Comparison of ENCODE assay signal across 8 cellular contexts in the genomic region with DNA sequence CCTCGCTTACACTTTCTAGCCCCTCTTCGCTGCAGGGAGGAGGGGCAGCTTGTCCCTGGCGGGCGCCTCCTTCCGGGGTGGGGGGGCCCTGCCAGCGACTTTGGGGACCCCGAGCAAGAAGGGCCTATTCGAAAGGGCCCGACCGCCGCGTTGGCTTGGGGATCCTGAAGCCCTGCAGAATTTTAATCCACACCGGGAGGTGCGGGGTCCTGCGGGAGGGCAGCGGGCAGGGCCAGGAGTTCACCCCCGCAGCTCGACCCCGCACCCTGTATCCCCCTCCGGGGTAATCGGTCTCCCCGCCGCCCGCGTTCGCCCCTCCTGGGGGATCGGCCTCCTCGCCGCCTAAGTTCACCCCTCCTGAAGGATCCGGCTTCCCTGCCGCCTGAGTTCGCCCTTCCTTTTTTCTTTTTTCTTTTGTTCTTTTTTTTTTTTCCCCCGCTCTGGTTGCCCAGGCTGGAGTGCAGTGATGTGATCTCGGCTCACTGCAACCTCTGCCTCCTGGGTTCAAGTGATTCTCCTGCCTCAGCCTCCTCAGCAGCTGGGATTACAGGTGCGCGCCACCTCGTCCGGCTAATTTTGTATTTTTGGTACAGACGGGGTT. TPM values are rescaled to one million over a fixed set of nuclear protein-coding genes. Genes with fewer than 3 reads are reported as not detected.
DNase-seq lines count a peak whose midpoint lies in the region; ATAC-seq and TF ChIP-seq lines count a peak whose summit lies in the region.

No MANE protein-coding gene starts in this region.

- WGBS in liver, result 67% methylated on average over 39 of the region's 39 CpGs

- H3K36me3 ChIP-seq in adipocyte (ENCODE audit: control insufficient read depth, insufficient read depth, low read length, severe bottlenecking) (peaks cover 10% of the 10 kb centered on the region), liver (ENCODE audit: control insufficient read depth in 4 of 4, insufficient read depth in 3 of 4, low read depth in 1 of 4, low read length in 3 of 4) (peaks cover 0 to 10% (median 3%) of the 10 kb centered on the region in 4 donors), tibial artery (peaks cover 0 to 32% (median 13%) of the 10 kb centered on the region in 3 donors)

- ATAC-seq in HG02610 (IDR thresholded peaks at IDR 0.05; ENCODE audit: unreplicated experiment) (no peak), HG03571 (IDR thresholded peaks at IDR 0.05; ENCODE audit: unreplicated experiment) (no peak)

- no peak for TF ChIP-seq CTCF in liver (IDR thresholded peaks at IDR 0.05; ENCODE audit: low read depth, low read length, missing input control)
- no peak for TF ChIP-seq CTCF in tibial artery (IDR thresholded peaks at IDR 0.05)

- peak overlapping the region; percentile 96 for H3K27ac Mint-ChIP-seq in activated T-cell treated with anti-CD3 and anti-CD28 coated beads, Interleukin-2, amount 50 U/mL, for 24 hours

- H3K9ac ChIP-seq in adipocyte (ENCODE audit: low read length) (peak overlapping the region; percentile 92), liver (ENCODE audit: low read depth in 1 of 2, low read length in 2 of 2) (peak overlapping the region; percentile 25 to 71)

- intact Hi-C loops in tibial artery (cut with DNase I; ENCODE audit: low total_unique reads), result no loop called here

- H3K36me3 Mint-ChIP-seq in activated T-cell treated with anti-CD3 and anti-CD28 coated beads, Interleukin-2, amount 50 U/mL, for 24 hours (ENCODE audit: low read depth), result peaks cover 50% of the 10 kb centered on the region

- H3K4me3 Mint-ChIP-seq in activated T-cell treated with anti-CD3 and anti-CD28 coated beads, Interleukin-2, amount 50 U/mL, for 24 hours, result peak overlapping the region; percentile 95

- no peaks in the 10 kb centered on the region for H3K27me3 Mint-ChIP-seq in activated T-cell treated with anti-CD3 and anti-CD28 coated beads, Interleukin-2, amount 50 U/mL, for 24 hours

- H3K4me3 ChIP-seq in adipocyte (ENCODE audit: low read length) (peak overlapping the region; percentile 91), liver (ENCODE audit: low read depth in 1 of 3, low read length in 3 of 3) (peak overlapping the region; percentile 59 to 74 (median 64)), tibial artery (peak overlapping the region; percentile 63 to 90)

- H3K4me1 ChIP-seq in adipocyte (ENCODE audit: control insufficient read depth, insufficient read depth, low read length) (peaks cover 32% of the 10 kb centered on the region), liver (ENCODE audit: control insufficient read depth in 4 of 4, insufficient read depth in 4 of 4, low read length in 3 of 4) (peaks cover 7 to 31% (median 16%) of the 10 kb centered on the region in 4 donors), tibial artery (peaks cover 4 to 61% (median 46%) of the 10 kb centered on the region in 4 donors)

- no peaks in the 10 kb centered on the region for H3K9me3 Mint-ChIP-seq in activated T-cell treated with anti-CD3 and anti-CD28 coated beads, Interleukin-2, amount 50 U/mL, for 24 hours

- no peaks in the 10 kb centered on the region for H3K9me3 ChIP-seq in adipocyte (ENCODE audit: control insufficient read depth, low read length)
- no peaks in the 10 kb centered on the region for H3K9me3 ChIP-seq in liver (ENCODE audit: control insufficient read depth in 4 of 4, low read length in 3 of 4)
- H3K9me3 ChIP-seq in tibial artery, result no peaks in the 10 kb centered on the region

- H3K27me3 ChIP-seq in adipocyte (replicated peaks; ENCODE audit: control insufficient read depth, insufficient read depth, low read length) (no peaks in the 10 kb centered on the region), liver (ENCODE audit: control insufficient read depth in 4 of 4, insufficient read depth in 4 of 4, low read length in 3 of 4) (no peaks in the 10 kb centered on the region), tibial artery (no peaks in the 10 kb centered on the region)

- TF ChIP-seq RAD21 in liver (IDR thresholded peaks at IDR 0.05), result no peak

- H3K27ac ChIP-seq in liver (ENCODE audit: low read depth in 1 of 2, low read length in 2 of 2) (peak overlapping the region; percentile 83 to 94), tibial artery (peak overlapping the region; percentile 90 to 97)

- H3K4me1 Mint-ChIP-seq in activated T-cell treated with anti-CD3 and anti-CD28 coated beads, Interleukin-2, amount 50 U/mL, for 24 hours (ENCODE audit: low read depth), result peaks cover 50% of the 10 kb centered on the region

- DNase-seq in activated T-cell treated with anti-CD3 and anti-CD28 coated beads, Interleukin-2, amount 50 U/mL, for 24 hours, result no peak
- DNase-seq in activated T-cell treated with anti-CD3 and anti-CD28 coated beads, Interleukin-2, amount 50 U/mL, for 48 hours, result no peak
- DNase-seq in adipocyte (ENCODE audit: low read depth) (no peak), tibial artery (no peak), NCI-H2171 treated with DMSO at 0.1 percent for 48 hours (lab: John Stamatoyannopoulos, UW) (no peak)

TF ChIP-seq in liver, 16 proteins besides CTCF, POLR2A, EP300 and RAD21:
- no peak for TF ChIP-seq FOXA1 (IDR thresholded peaks at IDR 0.05)
- no peak for TF ChIP-seq HNF4G (IDR thresholded peaks at IDR 0.05)
- TF ChIP-seq, protein P1, sequence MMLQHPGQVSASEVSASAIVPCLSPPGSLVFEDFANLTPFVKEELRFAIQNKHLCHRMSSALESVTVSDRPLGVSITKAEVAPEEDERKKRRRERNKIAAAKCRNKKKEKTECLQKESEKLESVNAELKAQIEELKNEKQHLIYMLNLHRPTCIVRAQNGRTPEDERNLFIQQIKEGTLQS (IDR thresholded peaks at IDR 0.05), result no peak
- TF ChIP-seq, protein P2, sequence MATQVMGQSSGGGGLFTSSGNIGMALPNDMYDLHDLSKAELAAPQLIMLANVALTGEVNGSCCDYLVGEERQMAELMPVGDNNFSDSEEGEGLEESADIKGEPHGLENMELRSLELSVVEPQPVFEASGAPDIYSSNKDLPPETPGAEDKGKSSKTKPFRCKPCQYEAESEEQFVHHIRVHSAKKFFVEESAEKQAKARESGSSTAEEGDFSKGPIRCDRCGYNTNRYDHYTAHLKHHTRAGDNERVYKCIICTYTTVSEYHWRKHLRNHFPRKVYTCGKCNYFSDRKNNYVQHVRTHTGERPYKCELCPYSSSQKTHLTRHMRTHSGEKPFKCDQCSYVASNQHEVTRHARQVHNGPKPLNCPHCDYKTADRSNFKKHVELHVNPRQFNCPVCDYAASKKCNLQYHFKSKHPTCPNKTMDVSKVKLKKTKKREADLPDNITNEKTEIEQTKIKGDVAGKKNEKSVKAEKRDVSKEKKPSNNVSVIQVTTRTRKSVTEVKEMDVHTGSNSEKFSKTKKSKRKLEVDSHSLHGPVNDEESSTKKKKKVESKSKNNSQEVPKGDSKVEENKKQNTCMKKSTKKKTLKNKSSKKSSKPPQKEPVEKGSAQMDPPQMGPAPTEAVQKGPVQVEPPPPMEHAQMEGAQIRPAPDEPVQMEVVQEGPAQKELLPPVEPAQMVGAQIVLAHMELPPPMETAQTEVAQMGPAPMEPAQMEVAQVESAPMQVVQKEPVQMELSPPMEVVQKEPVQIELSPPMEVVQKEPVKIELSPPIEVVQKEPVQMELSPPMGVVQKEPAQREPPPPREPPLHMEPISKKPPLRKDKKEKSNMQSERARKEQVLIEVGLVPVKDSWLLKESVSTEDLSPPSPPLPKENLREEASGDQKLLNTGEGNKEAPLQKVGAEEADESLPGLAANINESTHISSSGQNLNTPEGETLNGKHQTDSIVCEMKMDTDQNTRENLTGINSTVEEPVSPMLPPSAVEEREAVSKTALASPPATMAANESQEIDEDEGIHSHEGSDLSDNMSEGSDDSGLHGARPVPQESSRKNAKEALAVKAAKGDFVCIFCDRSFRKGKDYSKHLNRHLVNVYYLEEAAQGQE (IDR thresholded peaks at IDR 0.05), result no peak
- TF ChIP-seq, protein P3, sequence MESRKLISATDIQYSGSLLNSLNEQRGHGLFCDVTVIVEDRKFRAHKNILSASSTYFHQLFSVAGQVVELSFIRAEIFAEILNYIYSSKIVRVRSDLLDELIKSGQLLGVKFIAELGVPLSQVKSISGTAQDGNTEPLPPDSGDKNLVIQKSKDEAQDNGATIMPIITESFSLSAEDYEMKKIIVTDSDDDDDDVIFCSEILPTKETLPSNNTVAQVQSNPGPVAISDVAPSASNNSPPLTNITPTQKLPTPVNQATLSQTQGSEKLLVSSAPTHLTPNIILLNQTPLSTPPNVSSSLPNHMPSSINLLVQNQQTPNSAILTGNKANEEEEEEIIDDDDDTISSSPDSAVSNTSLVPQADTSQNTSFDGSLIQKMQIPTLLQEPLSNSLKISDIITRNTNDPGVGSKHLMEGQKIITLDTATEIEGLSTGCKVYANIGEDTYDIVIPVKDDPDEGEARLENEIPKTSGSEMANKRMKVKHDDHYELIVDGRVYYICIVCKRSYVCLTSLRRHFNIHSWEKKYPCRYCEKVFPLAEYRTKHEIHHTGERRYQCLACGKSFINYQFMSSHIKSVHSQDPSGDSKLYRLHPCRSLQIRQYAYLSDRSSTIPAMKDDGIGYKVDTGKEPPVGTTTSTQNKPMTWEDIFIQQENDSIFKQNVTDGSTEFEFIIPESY (IDR thresholded peaks at IDR 0.05), result no peak
- TF ChIP-seq, protein P4, sequence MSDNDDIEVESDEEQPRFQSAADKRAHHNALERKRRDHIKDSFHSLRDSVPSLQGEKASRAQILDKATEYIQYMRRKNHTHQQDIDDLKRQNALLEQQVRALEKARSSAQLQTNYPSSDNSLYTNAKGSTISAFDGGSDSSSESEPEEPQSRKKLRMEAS (IDR thresholded peaks at IDR 0.05), result no peak
- TF ChIP-seq EGR1 (IDR thresholded peaks at IDR 0.05; ENCODE audit: low read depth in 2 of 2), result no peak
- TF ChIP-seq GABPA (IDR thresholded peaks at IDR 0.05 in 1 of 2, conservative IDR thresholded peaks at IDR 0.05 in 1 of 2), result no peak
- no peak for TF ChIP-seq SP1 (IDR thresholded peaks at IDR 0.05)
- TF ChIP-seq FOXA2 (IDR thresholded peaks at IDR 0.05), result no peak

RNA-seq across cellular contexts. Expression of a gene that starts 0.7 kb away (rescaled TPM):
- 1 to 10 TPM; 7.9 to 8.7 TPM for total RNA-seq in liver
- 1 to 10 TPM; 3.4 to 5.2 TPM for polyA plus RNA-seq in liver

RNA-seq across cellular contexts. Expression of a gene that starts 1.3 kb away (rescaled TPM):
- 1 to 10 TPM; 1.2 TPM for total RNA-seq in liver
- 1 to 10 TPM; 1.3 to 1.4 TPM for polyA plus RNA-seq in liver

RNA-seq across cellular contexts. Expression of a gene that starts 44.4 kb away (rescaled TPM):
- total RNA-seq in liver, result 100 to 1,000 TPM in 1 of 2 donors, 10 to 100 TPM in 1; 49.5 to 105 TPM
- 10 to 100 TPM; 24.7 to 43.3 TPM for polyA plus RNA-seq in liver

RNA-seq across cellular contexts. Expression of a gene that starts 55.9 kb away (rescaled TPM):
- total RNA-seq in liver, result 10 to 100 TPM; 42.6 to 76.6 TPM
- 10 to 100 TPM; 21.7 to 79.8 TPM for polyA plus RNA-seq in liver
